In genomic region chr14:42222924-42223471, GRCh38 we compare ENCODE assay signal across 9 cellular contexts.
A peak's percentile ranks its signal among the peaks of the same experiment; 100 is the strongest.
DNase-seq lines count a peak whose midpoint lies in the region; ATAC-seq and TF ChIP-seq lines count a peak whose summit lies in the region.
"Had no signal": no experiment of that assay in that cellular context is flagged by ENCODE, and none has a peak within 500 bp of the region (broad histone marks: within the 10 kb centered on the region; RNA-seq: fewer than 3 reads in every experiment).

No MANE protein-coding gene starts in this region.

- H3K4me3 Mint-ChIP-seq in activated naive CD4-positive, alpha-beta T cell treated with anti-CD3 and anti-CD28 coated beads, Interleukin-2, amount 10 ng/mL, durations not matched to agents 7 days and 5 days: no peak overlapping the region
- H3K4me3 Mint-ChIP-seq in T-cell: no peak overlapping the region

- no peak overlapping the region for H3K27ac Mint-ChIP-seq in activated naive CD4-positive, alpha-beta T cell treated with anti-CD3 and anti-CD28 coated beads, Interleukin-2, amount 10 ng/mL, durations not matched to agents 7 days and 5 days
- no peak overlapping the region for H3K27ac Mint-ChIP-seq in T-cell

- DNase-seq in Right ventricle myocardium inferior (ENCODE audit: missing footprints) (no peak), left ventricle myocardium inferior (no peak), NCI-H2107 (lab: John Stamatoyannopoulos, UW) (peak; percentile 86), choroid plexus epithelial cell (ENCODE audit: low read depth) (peak; percentile 59), T-cell (no peak)
- DNase-seq in activated naive CD4-positive, alpha-beta T cell treated with anti-CD3 and anti-CD28 coated beads, Interleukin-2, amount 10 ng/mL, durations not matched to agents 7 days and 5 days: no peak

- H3K36me3 ChIP-seq in left ventricle myocardium inferior (no peaks in the 10 kb centered on the region), skeletal muscle satellite cell (ENCODE audit: insufficient read depth, low read length) (no peaks in the 10 kb centered on the region)

- H3K27ac ChIP-seq in left ventricle myocardium inferior (replicated peaks): no peak overlapping the region
- H3K27ac ChIP-seq: C4-2B had no signal

- no peaks in the 10 kb centered on the region for H3K9me3 Mint-ChIP-seq in activated naive CD4-positive, alpha-beta T cell treated with anti-CD3 and anti-CD28 coated beads, Interleukin-2, amount 10 ng/mL, durations not matched to agents 7 days and 5 days
- H3K9me3 Mint-ChIP-seq in T-cell: peaks cover 0 to 9% (median 8%) of the 10 kb centered on the region in 3 donors

- no peaks in the 10 kb centered on the region for H3K27me3 ChIP-seq in left ventricle myocardium inferior (ENCODE audit: low read depth)
- H3K27me3 ChIP-seq in skeletal muscle satellite cell (ENCODE audit: control insufficient read depth, insufficient read depth, low read length): no peaks in the 10 kb centered on the region

- H3K4me1 ChIP-seq in left ventricle myocardium inferior: peaks cover 5% of the 10 kb centered on the region
- H3K4me1 ChIP-seq in skeletal muscle satellite cell (ENCODE audit: control insufficient read depth, insufficient read depth, low read length): peaks cover 22% of the 10 kb centered on the region

- peak; percentile 84 for ATAC-seq in Right ventricle myocardium inferior
- ATAC-seq in HG02852 (IDR thresholded peaks at IDR 0.05; ENCODE audit: unreplicated experiment): peak; percentile 93
- ATAC-seq in T-cell (replicated peaks in 1 of 4): no peak

- H3K4me3 ChIP-seq in left ventricle myocardium inferior: no peak overlapping the region
- H3K4me3 ChIP-seq in choroid plexus epithelial cell (ENCODE audit: low read depth, low read length): no peak overlapping the region
- H3K4me3 ChIP-seq in skeletal muscle satellite cell (ENCODE audit: low read length): no peak overlapping the region

- H3K27me3 Mint-ChIP-seq in activated naive CD4-positive, alpha-beta T cell treated with anti-CD3 and anti-CD28 coated beads, Interleukin-2, amount 10 ng/mL, durations not matched to agents 7 days and 5 days: no peaks in the 10 kb centered on the region
- H3K27me3 Mint-ChIP-seq in T-cell: no peaks in the 10 kb centered on the region

- no peaks in the 10 kb centered on the region for H3K4me1 Mint-ChIP-seq in activated naive CD4-positive, alpha-beta T cell treated with anti-CD3 and anti-CD28 coated beads, Interleukin-2, amount 10 ng/mL, durations not matched to agents 7 days and 5 days
- H3K4me1 Mint-ChIP-seq in T-cell: no peaks in the 10 kb centered on the region

- TF ChIP-seq CTCF in left ventricle myocardium inferior (IDR thresholded peaks at IDR 0.05; ENCODE audit: borderline replicate concordance): no peak
- no peak for TF ChIP-seq CTCF in choroid plexus epithelial cell (conservative IDR thresholded peaks at IDR 0.05; ENCODE audit: low read depth, low read length)

- intact Hi-C loops in Right ventricle myocardium inferior (cut with DNase I): no loop called here
- intact Hi-C loops in left ventricle myocardium inferior (cut with micrococcal nuclease): no loop called here

- H3K9me3 ChIP-seq in left ventricle myocardium inferior (replicated peaks) (peaks cover 3% of the 10 kb centered on the region), skeletal muscle satellite cell (replicated peaks; ENCODE audit: low read length) (no peaks in the 10 kb centered on the region)

- POLR2A ChIA-PET in T-cell (lab: Charles Lee): interaction anchor here in 1 of 2 donors (0.6 kb wide), 1 partner anchor 22 kb away, joined by 10 read pairs; no protein-coding TSS in a partner anchor

- CTCF ChIA-PET in activated naive CD4-positive, alpha-beta T cell treated with anti-CD3 and anti-CD28 coated beads, Interleukin-2, amount 10 ng/mL, durations not matched to agents 7 days and 5 days (lab: Charles Lee): interaction anchor here (0.6 kb wide), 1 partner anchor 10 kb away, joined by 3 read pairs; no protein-coding TSS in a partner anchor
- CTCF ChIA-PET in T-cell (lab: Charles Lee): no interaction called here

- H3K4me2 ChIP-seq in skeletal muscle satellite cell (ENCODE audit: low read length): peak overlapping the region; percentile 36

- H3K9ac ChIP-seq in skeletal muscle satellite cell (ENCODE audit: low read depth, low read length): peak overlapping the region; percentile 10

- no peaks in the 10 kb centered on the region for H3K36me3 Mint-ChIP-seq in activated naive CD4-positive, alpha-beta T cell treated with anti-CD3 and anti-CD28 coated beads, Interleukin-2, amount 10 ng/mL, durations not matched to agents 7 days and 5 days
- H3K36me3 Mint-ChIP-seq in T-cell: no peaks in the 10 kb centered on the region

Comparison
In these comparisons a context has a peak if more than half of its experiments do, and no peak if none do; other contexts are left out.
1. ATAC-seq: peak in Right ventricle myocardium inferior (single experiment) and HG02852 (single experiment); none in T-cell (0 of 4).
2. DNase-seq: peak in NCI-H2107 (single experiment) and choroid plexus epithelial cell (single experiment); none in Right ventricle myocardium inferior (single experiment), left ventricle myocardium inferior (single experiment), activated naive CD4-positive, alpha-beta T cell treated with anti-CD3 and anti-CD28 coated beads, Interleukin-2, amount 10 ng/mL, durations not matched to agents 7 days and 5 days (single experiment) and T-cell (0 of 34).